In the genomic region with DNA sequence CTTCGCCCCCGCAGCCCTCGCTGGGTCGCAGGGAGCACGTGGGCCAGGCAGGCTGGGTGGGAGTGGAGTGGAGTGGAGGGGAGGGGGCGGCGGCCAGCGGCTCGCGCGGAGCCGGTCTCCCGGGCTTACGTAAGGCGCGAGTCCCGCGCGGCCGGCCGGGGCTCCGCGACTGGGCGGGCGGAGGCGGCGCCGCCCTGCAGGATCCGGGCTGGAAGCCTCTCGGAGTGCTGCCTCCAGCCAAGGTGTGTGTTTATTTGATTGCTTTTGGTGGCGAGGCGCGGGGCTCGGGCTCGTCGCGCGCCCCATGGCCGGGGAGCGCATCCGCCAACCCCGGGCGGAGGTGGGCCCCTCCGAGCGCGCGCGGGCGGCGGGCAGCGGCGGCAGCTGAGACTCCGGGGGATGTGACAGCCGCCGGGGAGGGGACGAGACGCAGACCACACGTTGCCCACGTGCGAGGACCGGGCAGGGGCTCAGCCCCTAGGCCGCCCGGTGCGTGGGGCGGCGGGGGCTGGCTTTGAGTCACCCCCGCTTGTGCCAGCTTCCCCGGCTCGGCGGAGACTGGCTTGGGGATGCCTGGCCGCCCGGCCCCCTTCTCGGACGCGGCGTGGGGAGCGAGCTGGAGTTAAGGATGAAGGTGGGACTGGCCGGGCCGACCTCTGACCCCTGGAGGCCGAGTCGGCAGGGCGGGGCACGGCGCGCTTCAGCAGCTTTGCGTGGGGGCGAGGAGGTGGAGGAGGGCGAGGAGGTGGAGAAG, we compare ENCODE assay signal across 8 cellular contexts. TPM values are rescaled to one million over a fixed set of nuclear protein-coding genes. Genes with fewer than 3 reads are reported as not detected.
A peak's percentile ranks its signal among the peaks of the same experiment; 100 is the strongest.
DNase-seq lines count a peak whose midpoint lies in the region; ATAC-seq and TF ChIP-seq lines count a peak whose summit lies in the region.

No MANE protein-coding gene starts in this region.

- POLR2A ChIA-PET in BJ (lab: Charles Lee) = no interaction called here

- peak overlapping the region; percentile 73 for H3K4me3 ChIP-seq in BJ (ENCODE audit: low read depth, low read length)
- H3K4me3 ChIP-seq in OCI-LY1 (ENCODE audit: low read depth, low read length, poor library complexity, severe bottlenecking) = peak overlapping the region; percentile 61

- no peak for TF ChIP-seq CTCF in BJ (IDR thresholded peaks at IDR 0.05; ENCODE audit: insufficient read depth, low read depth, low read length)
- TF ChIP-seq CTCF in OCI-LY1 (IDR thresholded peaks at IDR 0.05; ENCODE audit: low read length) = no peak
- TF ChIP-seq CTCF in progenitor cell of endocrine pancreas (IDR thresholded peaks at IDR 0.05; ENCODE audit: unreplicated experiment) = no peak

- no peak overlapping the region for H2AFZ ChIP-seq in OCI-LY1 (ENCODE audit: low read length)

- H3K79me2 ChIP-seq in OCI-LY1 (ENCODE audit: insufficient read depth, low read length) = no peaks in the 10 kb centered on the region

- H3K4me2 ChIP-seq in OCI-LY1 (ENCODE audit: low read length) = peak overlapping the region; percentile 64

- H3K4me1 Mint-ChIP-seq in activated naive CD8-positive, alpha-beta T cell (ENCODE audit: low read depth) = peaks cover 8% of the 10 kb centered on the region
- H3K4me1 Mint-ChIP-seq in progenitor cell of endocrine pancreas (ENCODE audit: low read depth) = peaks cover 23% of the 10 kb centered on the region

- no peak for DNase-seq in BJ (ENCODE audit: low read depth)
- DNase-seq in left cardiac atrium = peak; percentile 68
- peak; percentile 32 for DNase-seq in progenitor cell of endocrine pancreas (ENCODE audit: low spot score, unreplicated experiment)
- no peak for DNase-seq in putamen (ENCODE audit: low spot score)

- peaks cover 4% of the 10 kb centered on the region for H3K4me1 ChIP-seq in OCI-LY1 (ENCODE audit: insufficient read depth, low read length, severe bottlenecking)

- H3K27ac ChIP-seq in OCI-LY1 (ENCODE audit: low read depth, low read length, poor library complexity, severe bottlenecking) = no peak overlapping the region

- no peaks in the 10 kb centered on the region for H3K9me3 ChIP-seq in OCI-LY1 (ENCODE audit: low read length)

- peak overlapping the region; percentile 78 for H3K4me3 Mint-ChIP-seq in activated naive CD8-positive, alpha-beta T cell
- H3K4me3 Mint-ChIP-seq in progenitor cell of endocrine pancreas (ENCODE audit: low read depth) = peak overlapping the region; percentile 78

- peak overlapping the region; percentile 24; the same call in 1 of the 2 replicates for H3K9ac ChIP-seq in OCI-LY1 (ENCODE audit: low read length)

- peaks cover 3% of the 10 kb centered on the region for H3K27me3 ChIP-seq in BJ (ENCODE audit: control insufficient read depth, insufficient read depth, low read length)
- H3K27me3 ChIP-seq in OCI-LY1 (ENCODE audit: insufficient read depth, low read length) = no peaks in the 10 kb centered on the region

- peak; percentile 76 for ATAC-seq in GM18907 (IDR thresholded peaks at IDR 0.05; ENCODE audit: unreplicated experiment)
- ATAC-seq in HG03097 (IDR thresholded peaks at IDR 0.05; ENCODE audit: low FRiP score, unreplicated experiment) = peak; percentile 50
- peak; percentile 71 to 84 for ATAC-seq in left cardiac atrium

- intact Hi-C loops in left cardiac atrium (cut with DNase I) = loop anchor here in 1 of 2 donors (10.0 kb wide), 1 partner anchor 83 kb away; no protein-coding TSS in a partner anchor

- no peaks in the 10 kb centered on the region for H3K9me3 Mint-ChIP-seq in activated naive CD8-positive, alpha-beta T cell (ENCODE audit: low read depth)
- H3K9me3 Mint-ChIP-seq in progenitor cell of endocrine pancreas (ENCODE audit: low read depth) = no peaks in the 10 kb centered on the region

- CTCF ChIA-PET in BJ (lab: Yijun Ruan, JAX) = interaction anchor here (0.6 to 1.8 kb wide), 2 partner anchors 23 to 88 kb away, joined by 3 to 4 read pairs; no protein-coding TSS in a partner anchor

- no peak overlapping the region for H3K27ac Mint-ChIP-seq in activated naive CD8-positive, alpha-beta T cell
- peak overlapping the region; percentile 56 for H3K27ac Mint-ChIP-seq in progenitor cell of endocrine pancreas

- H4K20me1 ChIP-seq in OCI-LY1 (ENCODE audit: insufficient read depth, low read length) = no peaks in the 10 kb centered on the region

- no peaks in the 10 kb centered on the region for H3F3A ChIP-seq in OCI-LY1 (ENCODE audit: insufficient read depth, low read length)

- no peaks in the 10 kb centered on the region for H3K36me3 ChIP-seq in BJ (ENCODE audit: control insufficient read depth, insufficient read depth, low read length)
- no peaks in the 10 kb centered on the region for H3K36me3 ChIP-seq in OCI-LY1 (ENCODE audit: insufficient read depth, low read length)

- H3K36me3 Mint-ChIP-seq in activated naive CD8-positive, alpha-beta T cell = no peaks in the 10 kb centered on the region
- H3K36me3 Mint-ChIP-seq in progenitor cell of endocrine pancreas (ENCODE audit: insufficient read depth) = no peaks in the 10 kb centered on the region

- peaks cover 30% of the 10 kb centered on the region for H3K27me3 Mint-ChIP-seq in activated naive CD8-positive, alpha-beta T cell
- peaks cover 37% of the 10 kb centered on the region for H3K27me3 Mint-ChIP-seq in progenitor cell of endocrine pancreas

- H3K9me2 ChIP-seq in OCI-LY1 (ENCODE audit: low read depth, low read length) = no peaks in the 10 kb centered on the region

RNA-seq across cellular contexts. Expression of a gene that starts 0.4 kb away (rescaled TPM):
- 11.9 and 24.2 TPM in 2 replicates for polyA plus RNA-seq in BJ (2011; rRNA removed)
- 9.0 and 9.1 TPM in 2 replicates for polyA minus RNA-seq in BJ (2011; rRNA and poly(A)+ RNA removed)
- 10 to 100 TPM; 79.7 to 81.3 TPM for total RNA-seq in left cardiac atrium
- total RNA-seq in progenitor cell of endocrine pancreas = 12.6 and 13.8 TPM in 2 replicates

Comparison
In these comparisons a context has a peak if more than half of its experiments do, and no peak if none do; other contexts are left out.
1. DNase-seq: peak in left cardiac atrium (single experiment) and progenitor cell of endocrine pancreas (single experiment); none in BJ (single experiment) and putamen (single experiment).
2. Peak in every context shown above with its lines, with median percentiles within 50 percentile points of each other: ATAC-seq.